Comparison of ENCODE assay signal across 14 cellular contexts in the genomic region with DNA sequence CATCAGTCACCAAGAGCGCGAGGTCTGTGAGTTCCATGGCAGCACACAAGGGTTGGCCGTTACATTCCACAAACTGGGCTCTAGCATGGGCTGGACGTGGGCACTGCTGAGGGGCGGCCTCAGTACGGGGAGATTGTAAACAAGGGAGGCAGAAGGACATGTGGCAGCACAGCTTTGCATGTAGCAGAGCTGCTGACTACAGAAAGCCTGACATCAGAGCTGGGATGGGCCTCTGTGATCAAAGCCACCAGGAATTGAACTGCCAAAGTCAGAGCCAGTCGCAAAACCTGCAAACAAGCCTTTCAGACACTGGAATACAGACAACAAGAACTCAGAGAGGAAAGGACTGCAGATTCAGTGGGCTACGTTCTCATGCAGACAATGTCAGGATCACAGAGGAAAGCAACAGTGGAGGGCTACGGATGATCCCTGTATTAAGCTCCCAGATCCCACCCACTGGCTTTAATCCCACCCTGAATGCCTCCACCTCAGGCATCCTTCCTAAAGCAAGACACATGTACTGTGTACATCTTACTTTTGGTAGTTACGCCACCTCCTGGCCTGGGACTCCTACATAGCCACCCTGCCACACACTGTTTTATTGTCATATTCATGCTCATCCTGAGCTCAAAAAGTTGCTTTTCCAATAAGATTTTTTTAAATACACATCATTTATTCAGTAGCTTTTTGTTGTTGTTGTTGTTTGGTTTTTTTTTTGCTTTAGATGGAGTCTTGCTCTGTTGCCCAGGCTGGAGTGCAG.
DNase-seq lines count a peak whose midpoint lies in the region; ATAC-seq and TF ChIP-seq lines count a peak whose summit lies in the region.
"Had no signal": no experiment of that assay in that cellular context is flagged by ENCODE, and none has a peak within 500 bp of the region (broad histone marks: within the 10 kb centered on the region; RNA-seq: fewer than 3 reads in every experiment).

No MANE protein-coding gene starts in this region.

- TF ChIP-seq POLR2A in sigmoid colon (IDR thresholded peaks at IDR 0.05): no peak

- no peak overlapping the region for H3K4me3 ChIP-seq in sigmoid colon

- H3K27ac Mint-ChIP-seq in chondrocyte (ENCODE audit: unreplicated experiment) (no peak overlapping the region), progenitor cell of endocrine pancreas (peak overlapping the region; percentile 53)
- H3K27ac Mint-ChIP-seq: activated naive CD4-positive, alpha-beta T cell treated with anti-CD3 and anti-CD28 coated beads for 36 hours had no signal

- H3K9me3 Mint-ChIP-seq in chondrocyte (ENCODE audit: low read depth) (no peaks in the 10 kb centered on the region), progenitor cell of endocrine pancreas (ENCODE audit: low read depth) (peaks cover 8% of the 10 kb centered on the region)
- H3K9me3 Mint-ChIP-seq: activated naive CD4-positive, alpha-beta T cell treated with anti-CD3 and anti-CD28 coated beads for 36 hours had no signal

- H3K27ac ChIP-seq in sigmoid colon: no peak overlapping the region
- H3K27ac ChIP-seq: KMS-11, neutrophil had no signal

- no peaks in the 10 kb centered on the region for H3K36me3 ChIP-seq in sigmoid colon
- H3K36me3 ChIP-seq: neutrophil had no signal

- WGBS in sigmoid colon, 2 donors: 77 to 88% methylated on average over 10 of the region's 10 CpGs

- TF ChIP-seq EP300 in sigmoid colon (IDR thresholded peaks at IDR 0.05): no peak

- intact Hi-C loops in sigmoid colon (cut with DNase I): no loop called here
- intact Hi-C loops in left ventricle myocardium superior (cut with micrococcal nuclease): loop anchor here (10.0 kb wide), 1 partner anchor 99 kb away; no protein-coding TSS in a partner anchor

- H3K27me3 Mint-ChIP-seq in chondrocyte (ENCODE audit: low read depth) (no peaks in the 10 kb centered on the region), progenitor cell of endocrine pancreas (no peaks in the 10 kb centered on the region)

- H3K9me3 ChIP-seq in sigmoid colon: no peaks in the 10 kb centered on the region

- TF ChIP-seq CTCF in chondrocyte (IDR thresholded peaks at IDR 0.05): peak; percentile 64
- TF ChIP-seq CTCF in progenitor cell of endocrine pancreas (IDR thresholded peaks at IDR 0.05; ENCODE audit: unreplicated experiment): peak; percentile 8
- TF ChIP-seq CTCF in sigmoid colon (IDR thresholded peaks at IDR 0.05): no peak

- H3K4me3 Mint-ChIP-seq in chondrocyte (ENCODE audit: unreplicated experiment) (no peak overlapping the region), progenitor cell of endocrine pancreas (ENCODE audit: low read depth) (no peak overlapping the region)
- H3K4me3 Mint-ChIP-seq: activated naive CD4-positive, alpha-beta T cell treated with anti-CD3 and anti-CD28 coated beads for 36 hours had no signal

- H3K36me3 Mint-ChIP-seq in chondrocyte (ENCODE audit: low read depth) (peaks cover 18% of the 10 kb centered on the region), progenitor cell of endocrine pancreas (ENCODE audit: insufficient read depth) (peaks cover 26% of the 10 kb centered on the region)

- H3K4me1 Mint-ChIP-seq in chondrocyte (ENCODE audit: low read depth) (peaks cover 13% of the 10 kb centered on the region), progenitor cell of endocrine pancreas (ENCODE audit: low read depth) (peaks cover 24% of the 10 kb centered on the region)

- peak; percentile 8 for DNase-seq in DMS53 (lab: John Stamatoyannopoulos, UW)
- no peak for DNase-seq in DMS53 treated with DMSO at 0.1 percent for 48 hours (lab: John Stamatoyannopoulos, UW; ENCODE audit: unreplicated experiment)
- DNase-seq in M059J (ENCODE audit: low read depth): peak; percentile 16
- no peak for DNase-seq in chondrocyte (ENCODE audit: low spot score)
- DNase-seq in progenitor cell of endocrine pancreas (ENCODE audit: low spot score, unreplicated experiment): no peak
- DNase-seq in sigmoid colon: no peak
- DNase-seq in superior temporal gyrus (ENCODE audit: extremely low spot score): no peak
- no peak for DNase-seq in left ventricle myocardium superior
- DNase-seq: activated naive CD4-positive, alpha-beta T cell treated with anti-CD3 and anti-CD28 coated beads for 36 hours; dermis blood vessel endothelial cell; NCI-H345; stimulated activated naive CD4-positive, alpha-beta T cell had no signal

- no peaks in the 10 kb centered on the region for H3K27me3 ChIP-seq in sigmoid colon
- H3K27me3 ChIP-seq: neutrophil had no signal

- no peak for ATAC-seq in left ventricle myocardium superior

- H3K4me1 ChIP-seq in sigmoid colon: no peaks in the 10 kb centered on the region

Comparison
In these comparisons a context has a peak if more than half of its experiments do, and no peak if none do; other contexts are left out.
1. DNase-seq: peak in DMS53 (single experiment) and M059J (single experiment); none in DMS53 treated with DMSO at 0.1 percent for 48 hours (single experiment), chondrocyte (single experiment), progenitor cell of endocrine pancreas (single experiment), sigmoid colon (single experiment), superior temporal gyrus (single experiment) and left ventricle myocardium superior (single experiment).
2. CTCF ChIP-seq: peak in chondrocyte (single experiment) and progenitor cell of endocrine pancreas (single experiment); none in sigmoid colon (0 of 4).